In the genomic region with DNA sequence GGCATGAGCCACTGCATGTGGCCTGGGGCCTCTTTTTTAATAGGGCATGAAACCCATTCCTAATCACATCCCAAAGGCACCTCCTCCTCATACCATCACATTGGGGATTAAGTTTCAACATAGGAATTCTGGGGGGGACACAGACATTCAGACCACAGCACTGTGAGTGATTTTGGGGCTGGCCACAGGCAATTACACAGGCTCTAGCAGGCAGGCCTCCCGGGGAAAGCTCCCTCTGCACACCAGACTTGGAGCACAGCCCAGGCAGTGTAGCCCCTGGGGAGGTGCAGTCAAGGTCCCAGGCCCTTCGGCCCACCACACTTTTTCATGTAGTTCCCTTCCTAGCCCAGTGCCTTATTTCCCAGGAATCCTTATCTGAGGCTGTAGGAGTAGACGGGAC, we compare ENCODE assay signal across 26 cellular contexts. TPM values are rescaled to one million over a fixed set of nuclear protein-coding genes. Genes with fewer than 3 reads are reported as not detected.
A peak's percentile ranks its signal among the peaks of the same experiment; 100 is the strongest.
DNase-seq lines count a peak whose midpoint lies in the region; ATAC-seq, FAIRE-seq and TF ChIP-seq lines count a peak whose summit lies in the region.
"Had no signal": no experiment of that assay in that cellular context is flagged by ENCODE, and none has a peak within 500 bp of the region (broad histone marks: within the 10 kb centered on the region; RNA-seq: fewer than 3 reads in every experiment).

No MANE protein-coding gene starts in this region.

- H4K20me1 ChIP-seq in GM12878 (ENCODE audit: control insufficient read depth, insufficient read depth): 0 out of 2 replicates have a peak, but pooled peaks cover 3% of the 10 kb centered on the region

- H3K4me2 ChIP-seq in GM12878 (ENCODE audit: control insufficient read depth, insufficient read depth): peak overlapping the region; percentile 72
- H3K4me2 ChIP-seq: PC-9 had no signal

- peaks cover 100% of the 10 kb centered on the region for H3K79me2 ChIP-seq in GM12878 (ENCODE audit: control insufficient read depth, insufficient read depth, low read length)

- H3K36me3 ChIP-seq in left ventricle myocardium inferior (peaks cover 13% of the 10 kb centered on the region), right atrium auricular region (no peaks in the 10 kb centered on the region), GM12878 (ENCODE audit: control insufficient read depth in 2 of 2, insufficient read depth in 2 of 2, low read length in 1 of 2) (peaks cover 2 to 21% of the 10 kb centered on the region in 2 experiments)

- peak overlapping the region in 1 of 2 donors; percentile 30 for H3K4me3 Mint-ChIP-seq in stimulated activated naive B cell treated with anti-CD40 and anti-IgM and Interleukin-4, amounts not matched to agents 10 μg/mL and 1 μg/mL and 100 μg/mL, for 72 hours

- peaks cover 45 to 51% of the 10 kb centered on the region in 2 donors for H3K4me1 Mint-ChIP-seq in stimulated activated naive B cell treated with anti-CD40 and anti-IgM and Interleukin-4, amounts not matched to agents 10 μg/mL and 1 μg/mL and 100 μg/mL, for 72 hours

- SMC1A ChIA-PET in GM12878 (lab: Charles Lee; ENCODE audit: uncharacterized antibody, unreplicated experiment): interaction anchor here (1.0 to 4.9 kb wide), 13 partner anchors 8 to 63 kb away, joined by 3 to 41 read pairs (median 5); no protein-coding TSS in a partner anchor

- in situ Hi-C loops in GM12878 (cut with MboI): no loop called here

- H3K27me3 ChIP-seq in left ventricle myocardium inferior (ENCODE audit: low read depth) (no peaks in the 10 kb centered on the region), right atrium auricular region (no peaks in the 10 kb centered on the region), GM12878 (replicated peaks in 1 of 2; ENCODE audit: control insufficient read depth in 2 of 2, insufficient read depth in 2 of 2, low read length in 1 of 2) (no peaks in the 10 kb centered on the region)

- H3K27me3 Mint-ChIP-seq in stimulated activated naive B cell treated with anti-CD40 and anti-IgM and Interleukin-4, amounts not matched to agents 10 μg/mL and 1 μg/mL and 100 μg/mL, for 72 hours: no peaks in the 10 kb centered on the region
- H3K27me3 Mint-ChIP-seq: IgD-negative memory B cell had no signal

- intact Hi-C loops in left ventricle myocardium inferior (cut with micrococcal nuclease): no loop called here
- intact Hi-C loops in GM12878 (cut with micrococcal nuclease; ENCODE audit: unreplicated experiment): loop anchor here (10.0 kb wide), 1 partner anchor 758 kb away; no protein-coding TSS in a partner anchor

- TF ChIP-seq EP300 in GM12878 (IDR thresholded peaks at IDR 0.05; ENCODE audit: borderline replicate concordance in 1 of 2, control insufficient read depth in 1 of 2, low read depth in 2 of 2, low read length in 2 of 2): no peak

- no peak overlapping the region for H2AFZ ChIP-seq in GM12878 (ENCODE audit: control insufficient read depth, low read depth, low read length)
- H2AFZ ChIP-seq: PC-9 had no signal

- no peak for TF ChIP-seq CTCF in left ventricle myocardium inferior (IDR thresholded peaks at IDR 0.05; ENCODE audit: borderline replicate concordance)
- TF ChIP-seq CTCF in right atrium auricular region (IDR thresholded peaks at IDR 0.05): no peak
- TF ChIP-seq CTCF in GM12878 (IDR thresholded peaks at IDR 0.05 in 2 of 3, conservative IDR thresholded peaks at IDR 0.05 in 1 of 3; ENCODE audit: control insufficient read depth in 2 of 3, extremely low read depth in 1 of 3, insufficient read depth in 1 of 3, low read depth in 3 of 3, low read length in 3 of 3): no peak

- H3K27ac ChIP-seq in left ventricle myocardium inferior (replicated peaks): peak overlapping the region; percentile 23
- H3K27ac ChIP-seq in right atrium auricular region: no peak overlapping the region
- peak overlapping the region; percentile 93 for H3K27ac ChIP-seq in GM12878 (ENCODE audit: control insufficient read depth, insufficient read depth)
- H3K27ac ChIP-seq: PC-9 had no signal

- DNase-seq in left ventricle myocardium inferior: no peak
- no peak for DNase-seq in right atrium auricular region (ENCODE audit: low spot score)
- DNase-seq in GM12891 (ENCODE audit: insufficient read length, low spot score): no peak
- DNase-seq in GM12878 (ENCODE audit: low read depth, low spot score): no peak
- no peak for DNase-seq in stimulated activated naive B cell treated with anti-CD40 and anti-IgM and Interleukin-4, amounts not matched to agents 10 μg/mL and 1 μg/mL and 100 μg/mL, for 72 hours
- no peak for DNase-seq in anterior cingulate cortex (lab: John Stamatoyannopoulos, UW)
- DNase-seq in NCI-H446 (lab: John Stamatoyannopoulos, UW): no peak
- DNase-seq: Calu3; CD8-positive, alpha-beta memory T cell; DMS153; GDM1; Kasumi-1; NCI-H1092; NCI-H146; NCI-H2029; NCI-H2227 treated with DMSO at 0.1 percent for 48 hours; NCI-H510A treated with DMSO at 0.1 percent for 48 hours; NCI-H748 treated with DMSO at 0.1 percent for 48 hours; PC-9; RPMI8226; SIG-M5 had no signal

- H3K4me3 ChIP-seq in left ventricle myocardium inferior (no peak overlapping the region), right atrium auricular region (no peak overlapping the region), GM12878 (peak overlapping the region; percentile 53)
- H3K4me3 ChIP-seq: PC-9 had no signal

- no TSS peak for BruUV-seq in GM12878 (replicated peaks; lab: Mats Ljungman, UMichigan)

- FAIRE-seq in GM12891 (lab: Jason Lieb, UNC) (no peak), GM12878 (lab: Jason Lieb, UNC) (no peak)
- FAIRE-seq: H54 had no signal

- H3K4me1 ChIP-seq in left ventricle myocardium inferior (peaks cover 60% of the 10 kb centered on the region), right atrium auricular region (peaks cover 0 to 48% of the 10 kb centered on the region in 2 donors), GM12878 (ENCODE audit: control insufficient read depth, insufficient read depth, low read length) (peaks cover 43% of the 10 kb centered on the region)

- RAD21 ChIA-PET in GM12878 (lab: Charles Lee; ENCODE audit: unreplicated experiment): interaction anchor here (1.2 to 5.3 kb wide), 7 partner anchors 10 to 64 kb away, joined by 3 to 43 read pairs (median 7); no protein-coding TSS in a partner anchor

- H3K36me3 Mint-ChIP-seq in stimulated activated naive B cell treated with anti-CD40 and anti-IgM and Interleukin-4, amounts not matched to agents 10 μg/mL and 1 μg/mL and 100 μg/mL, for 72 hours: peaks cover 39 to 48% of the 10 kb centered on the region in 2 donors

- H3K9me3 ChIP-seq in left ventricle myocardium inferior (replicated peaks) (no peaks in the 10 kb centered on the region), right atrium auricular region (no peaks in the 10 kb centered on the region), GM12878 (replicated peaks; ENCODE audit: control insufficient read depth, insufficient read depth, low read length) (no peaks in the 10 kb centered on the region; the same call in 2 of the 3 replicates)

- ATAC-seq in GM12878 (peak; percentile 8; the same call in 1 of the 3 replicates), GM21390 (IDR thresholded peaks at IDR 0.05; ENCODE audit: unreplicated experiment) (no peak)
- no peak for ATAC-seq in stimulated activated naive B cell treated with anti-CD40 and anti-IgM and Interleukin-4, amounts not matched to agents 10 μg/mL and 1 μg/mL and 100 μg/mL, for 72 hours (replicated peaks)
- ATAC-seq: SK-N-SH treated with all-trans-retinoic acid at 6 μM for 48 hours had no signal

- POLR2A ChIA-PET in GM12878 (lab: Charles Lee): interaction anchor here (0.6 to 3.6 kb wide), 6 partner anchors 11 to 714 kb away, joined by 3 to 24 read pairs (median 5); no protein-coding TSS in a partner anchor

- TF ChIP-seq POLR2A in GM12891 (IDR thresholded peaks at IDR 0.05; ENCODE audit: low read depth, low read length) (peak; percentile 52; the same call in 1 of the 2 replicates), GM12878 (IDR thresholded peaks at IDR 0.05; ENCODE audit: low read depth, low read length) (no peak)

- H3K9me3 Mint-ChIP-seq in stimulated activated naive B cell treated with anti-CD40 and anti-IgM and Interleukin-4, amounts not matched to agents 10 μg/mL and 1 μg/mL and 100 μg/mL, for 72 hours: peaks cover 6% of the 10 kb centered on the region in 2 donors
- H3K9me3 Mint-ChIP-seq: CD8-positive, alpha-beta memory T cell; IgD-negative memory B cell had no signal

- CTCF ChIA-PET in GM12878 (lab: Yijun Ruan, JAX): interaction anchor here (0.7 to 4.7 kb wide), 9 partner anchors 10 to 51 kb away, joined by 3 to 45 read pairs (median 4); no protein-coding TSS in a partner anchor

- WGBS in GM12878 (ENCODE audit: insufficient coverage, insufficient replicate concordance, low lambda C conversion rate, missing lambda C conversion rate): 41% methylated on average over 3 of the region's 3 CpGs

- H3K9ac ChIP-seq in GM12878 (ENCODE audit: control insufficient read depth, insufficient read depth, low read length): peak overlapping the region; percentile 39

- no peak for TF ChIP-seq RAD21 in GM12878 (IDR thresholded peaks at IDR 0.05; ENCODE audit: insufficient read depth, low read depth, low read length)

- H3K27ac Mint-ChIP-seq in stimulated activated naive B cell treated with anti-CD40 and anti-IgM and Interleukin-4, amounts not matched to agents 10 μg/mL and 1 μg/mL and 100 μg/mL, for 72 hours: peak overlapping the region; percentile 92

RNA-seq across cellular contexts. Expression of a gene that starts 5.5 kb away (rescaled TPM):
- 19.3 TPM for total RNA-seq in left ventricle myocardium inferior
- 10 to 100 TPM; 29.4 TPM for total RNA-seq in right atrium auricular region
- 118 TPM for polyA plus RNA-seq in GM12891 (2012; ENCODE audit: low read depth, missing spikeins)
- 290 and 291 TPM in 2 replicates for total RNA-seq in GM12878 (2013; cell fraction: nucleolus; rRNA removed)
- 105 and 145 TPM in 2 replicates for total RNA-seq in GM12878 (2014; rRNA removed)
- 69.5 and 73.7 TPM in 2 replicates for total RNA-seq in GM12878 (2014; rRNA removed; fragmentation: Illumina TruSeq; extraction: Trizol)
- total RNA-seq in GM12878 (2021): 77.6 and 78.3 TPM in 2 replicates
- polyA plus RNA-seq in GM12878 (2011; ENCODE audit: low read depth): 55.2 TPM
- 279 and 281 TPM in 2 replicates for polyA plus RNA-seq in GM12878 (2011; rRNA removed)
- 110 and 145 TPM in 2 replicates for polyA plus RNA-seq in GM12878 (2011; cell fraction: cytosol; rRNA removed)
- polyA plus RNA-seq in GM12878 (2011; cell fraction: nucleus; rRNA removed): 139 and 171 TPM in 2 replicates
- 107 and 120 TPM in 2 replicates for polyA plus RNA-seq in GM12878 (2012)
- polyA plus RNA-seq in GM12878 (2014; fragmentation: Illumina TruSeq; extraction: Trizol): 92.6 and 100 TPM in 2 replicates
- polyA plus RNA-seq in GM12878 (2014; fragmentation: Nextera tagmentation; extraction: Ambion mirVana): 100 to 1,000 TPM; 119 to 149 TPM
- 110 and 130 TPM in 2 replicates for polyA plus RNA-seq in GM12878 (2014; rRNA removed)
- polyA plus RNA-seq in GM12878 (2016; fragmentation: Nextera tagmentation; extraction: Ambion mirVana): 100 to 1,000 TPM; 205 to 231 TPM
- 79.8 and 81.2 TPM in 2 replicates for polyA minus RNA-seq in GM12878 (2011; rRNA and poly(A)+ RNA removed)
- 21.2 and 32.0 TPM in 2 replicates for polyA minus RNA-seq in GM12878 (2011; cell fraction: cytosol; rRNA and poly(A)+ RNA removed)
- polyA minus RNA-seq in GM12878 (2011; cell fraction: nucleus; rRNA and poly(A)+ RNA removed): 52.7 and 59.1 TPM in 2 replicates

RNA-seq across cellular contexts. Expression of a gene that starts 28.7 kb away (rescaled TPM):
- not detected for total RNA-seq in left ventricle myocardium inferior
- not detected for total RNA-seq in right atrium auricular region
- 5.7 TPM for polyA plus RNA-seq in GM12891 (2012; ENCODE audit: low read depth, missing spikeins)
- 3.3 and 4.1 TPM in 2 replicates for total RNA-seq in GM12878 (2013; cell fraction: nucleolus; rRNA removed)
- total RNA-seq in GM12878 (2014; rRNA removed): 3.3 and 4.0 TPM in 2 replicates
- 1.2 and 1.3 TPM in 2 replicates for total RNA-seq in GM12878 (2014; rRNA removed; fragmentation: Illumina TruSeq; extraction: Trizol)
- 8.2 and 8.8 TPM in 2 replicates for total RNA-seq in GM12878 (2021)
- 1.0 TPM for polyA plus RNA-seq in GM12878 (2011; ENCODE audit: low read depth)
- polyA plus RNA-seq in GM12878 (2011; rRNA removed): 2.0 and 2.5 TPM in 2 replicates
- polyA plus RNA-seq in GM12878 (2011; cell fraction: cytosol; rRNA removed): 2.2 and 2.7 TPM in 2 replicates
- 6.2 and 6.4 TPM in 2 replicates for polyA plus RNA-seq in GM12878 (2011; cell fraction: nucleus; rRNA removed)
- polyA plus RNA-seq in GM12878 (2012): 2.1 and 3.7 TPM in 2 replicates
- polyA plus RNA-seq in GM12878 (2014; fragmentation: Illumina TruSeq; extraction: Trizol): 1.9 and 2.1 TPM in 2 replicates
- polyA plus RNA-seq in GM12878 (2014; fragmentation: Nextera tagmentation; extraction: Ambion mirVana): under 1 TPM; 0.26 to 0.84 TPM
- polyA plus RNA-seq in GM12878 (2014; rRNA removed): 3.6 and 4.1 TPM in 2 replicates
- polyA plus RNA-seq in GM12878 (2016; fragmentation: Nextera tagmentation; extraction: Ambion mirVana): under 1 TPM; 0.13 to 0.42 TPM
- 1.3 and 2.6 TPM in 2 replicates for polyA minus RNA-seq in GM12878 (2011; rRNA and poly(A)+ RNA removed)
- polyA minus RNA-seq in GM12878 (2011; cell fraction: cytosol; rRNA and poly(A)+ RNA removed): 1.0 and 2.3 TPM in 2 replicates
- polyA minus RNA-seq in GM12878 (2011; cell fraction: nucleus; rRNA and poly(A)+ RNA removed): 2.2 and 4.3 TPM in 2 replicates
- total RNA-seq: PC-9 had no signal
- polyA plus RNA-seq: BJ; CD8-positive, alpha-beta memory T cell; IgD-negative memory B cell had no signal

RNA-seq across cellular contexts. Expression of a gene that starts 45.9 kb away (rescaled TPM):
- total RNA-seq in left ventricle myocardium inferior: 531 TPM
- total RNA-seq in right atrium auricular region: 100 to 1,000 TPM; 250 to 616 TPM
- 62.7 TPM for polyA plus RNA-seq in GM12891 (2012; ENCODE audit: low read depth, missing spikeins)
- 7.7 and 10.5 TPM in 2 replicates for total RNA-seq in GM12878 (2013; cell fraction: nucleolus; rRNA removed)
- 60.8 and 78.8 TPM in 2 replicates for total RNA-seq in GM12878 (2014; rRNA removed)
- 76.1 and 76.7 TPM in 2 replicates for total RNA-seq in GM12878 (2014; rRNA removed; fragmentation: Illumina TruSeq; extraction: Trizol)
- 51.6 and 55.0 TPM in 2 replicates for total RNA-seq in GM12878 (2021)
- polyA plus RNA-seq in GM12878 (2011; ENCODE audit: low read depth): 17.6 TPM
- 53.2 and 58.5 TPM in 2 replicates for polyA plus RNA-seq in GM12878 (2011; rRNA removed)
- polyA plus RNA-seq in GM12878 (2011; cell fraction: cytosol; rRNA removed): 39.8 and 50.1 TPM in 2 replicates
- polyA plus RNA-seq in GM12878 (2011; cell fraction: nucleus; rRNA removed): 25.9 and 30.5 TPM in 2 replicates
- 35.1 and 37.5 TPM in 2 replicates for polyA plus RNA-seq in GM12878 (2012)
- 93.8 and 100 TPM in 2 replicates for polyA plus RNA-seq in GM12878 (2014; fragmentation: Illumina TruSeq; extraction: Trizol)
- 10 to 100 TPM; 81.5 to 97.0 TPM for polyA plus RNA-seq in GM12878 (2014; fragmentation: Nextera tagmentation; extraction: Ambion mirVana)
- polyA plus RNA-seq in GM12878 (2014; rRNA removed): 61.5 and 61.9 TPM in 2 replicates
- 100 to 1,000 TPM; 173 to 177 TPM for polyA plus RNA-seq in GM12878 (2016; fragmentation: Nextera tagmentation; extraction: Ambion mirVana)
- polyA minus RNA-seq in GM12878 (2011; rRNA and poly(A)+ RNA removed): 16.5 and 20.0 TPM in 2 replicates
- 9.0 and 14.8 TPM in 2 replicates for polyA minus RNA-seq in GM12878 (2011; cell fraction: cytosol; rRNA and poly(A)+ RNA removed)
- polyA minus RNA-seq in GM12878 (2011; cell fraction: nucleus; rRNA and poly(A)+ RNA removed): 3.6 and 3.8 TPM in 2 replicates

Comparison
In these comparisons a context has a peak if more than half of its experiments do, and no peak if none do; other contexts are left out.
1. H3K27ac ChIP-seq: peak in left ventricle myocardium inferior (single experiment) and GM12878 (single experiment); none in right atrium auricular region (0 of 2).